21 cellular contexts compared by ENCODE assay signal in the genomic region with DNA sequence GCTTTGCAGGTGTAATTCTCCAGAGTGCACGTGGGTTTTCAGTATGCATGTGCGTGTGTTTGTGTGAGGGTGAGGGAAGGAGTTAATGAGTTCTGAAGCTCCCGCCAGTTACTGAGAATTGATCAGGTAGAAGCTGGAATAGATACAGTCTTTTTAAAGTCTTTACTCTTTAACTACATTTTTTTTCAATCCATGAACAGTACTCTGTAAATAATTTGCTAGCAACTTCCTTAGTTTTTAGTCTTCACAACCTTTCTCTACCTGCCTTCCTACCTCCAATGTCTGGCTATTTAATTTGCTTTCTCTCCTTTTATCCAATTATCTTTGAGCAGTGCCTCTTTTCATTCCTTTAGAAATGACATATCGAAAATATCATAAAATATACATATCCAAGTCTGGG. TPM values are rescaled to one million over a fixed set of nuclear protein-coding genes. Genes with fewer than 3 reads are reported as not detected.
"Had no signal": no experiment of that assay in that cellular context is flagged by ENCODE, and none has a peak within 500 bp of the region (broad histone marks: within the 10 kb centered on the region; RNA-seq: fewer than 3 reads in every experiment).

No MANE protein-coding gene starts in this region.

- DNase-seq: activated CD4-positive, alpha-beta memory T cell treated with anti-CD3 and anti-CD28 coated beads, Interleukin-2, amount 10 ng/mL, durations not matched to agents 7 days and 5 days; activated CD4-positive, alpha-beta T cell treated with anti-CD3 and anti-CD28 coated beads for 48 hours; activated CD4-positive, CD25-positive, alpha-beta regulatory T cell; activated CD8-positive, alpha-beta memory T cell treated with anti-CD3 and anti-CD28 coated beads, Interleukin-2, amount 10 ng/mL, durations not matched to agents 7 days and 5 days; activated naive CD4-positive, alpha-beta T cell; activated naive CD8-positive, alpha-beta T cell treated with anti-CD3 and anti-CD28 coated beads for 36 hours; amygdala; effector memory CD8-positive, alpha-beta T cell; foreskin fibroblast; glutamatergic neuron; kidney glomerular epithelial cell; lower lobe of right lung; nephron progenitor cell; nucleus accumbens; posterior cingulate gyrus; retina; stimulated activated CD8-positive, alpha-beta memory T cell treated with anti-CD3 and anti-CD28 coated beads, Interleukin-4, amount 100 ng/mL, for 48 hours; stimulated activated naive CD4-positive, alpha-beta T cell; tibial artery had no signal

- H3K27ac ChIP-seq: epithelial cell of prostate, lower lobe of right lung, tibial artery had no signal

- H3K4me1 ChIP-seq: lower lobe of right lung had no signal

- H3K36me3 Mint-ChIP-seq: activated CD8-positive, alpha-beta memory T cell treated with anti-CD3 and anti-CD28 coated beads, Interleukin-2, amount 10 ng/mL, durations not matched to agents 7 days and 5 days; activated naive CD8-positive, alpha-beta T cell treated with anti-CD3 and anti-CD28 coated beads for 36 hours had no signal

- H3K4me3 ChIP-seq: lower lobe of right lung, tibial artery had no signal

- H3K27ac Mint-ChIP-seq: activated CD4-positive, alpha-beta memory T cell treated with anti-CD3 and anti-CD28 coated beads, Interleukin-2, amount 10 ng/mL, durations not matched to agents 7 days and 5 days; activated CD8-positive, alpha-beta memory T cell treated with anti-CD3 and anti-CD28 coated beads, Interleukin-2, amount 10 ng/mL, durations not matched to agents 7 days and 5 days; activated naive CD8-positive, alpha-beta T cell treated with anti-CD3 and anti-CD28 coated beads for 36 hours; effector memory CD8-positive, alpha-beta T cell; nephron progenitor cell; T-helper 2 cell treated with Interferon-gamma antibody and Interleukin-4, amounts not matched to agents 5 μg/mL and 100 μg/mL, for 36 hours had no signal

- H3K27me3 Mint-ChIP-seq: activated CD4-positive, alpha-beta memory T cell treated with anti-CD3 and anti-CD28 coated beads, Interleukin-2, amount 10 ng/mL, durations not matched to agents 7 days and 5 days; activated CD8-positive, alpha-beta memory T cell treated with anti-CD3 and anti-CD28 coated beads, Interleukin-2, amount 10 ng/mL, durations not matched to agents 7 days and 5 days; activated naive CD8-positive, alpha-beta T cell treated with anti-CD3 and anti-CD28 coated beads for 36 hours; effector memory CD8-positive, alpha-beta T cell had no signal

- ATAC-seq: activated CD8-positive, alpha-beta memory T cell treated with anti-CD3 and anti-CD28 coated beads, Interleukin-2, amount 10 ng/mL, durations not matched to agents 7 days and 5 days; effector memory CD8-positive, alpha-beta T cell; lower lobe of right lung had no signal

- H3K9me3 ChIP-seq: lower lobe of right lung, tibial artery had no signal

- H3K27me3 ChIP-seq: tibial artery had no signal

- H3K36me3 ChIP-seq: lower lobe of right lung, tibial artery had no signal

- H3K4me3 Mint-ChIP-seq: activated CD4-positive, alpha-beta memory T cell treated with anti-CD3 and anti-CD28 coated beads, Interleukin-2, amount 10 ng/mL, durations not matched to agents 7 days and 5 days; activated CD8-positive, alpha-beta memory T cell treated with anti-CD3 and anti-CD28 coated beads, Interleukin-2, amount 10 ng/mL, durations not matched to agents 7 days and 5 days; activated naive CD8-positive, alpha-beta T cell treated with anti-CD3 and anti-CD28 coated beads for 36 hours; effector memory CD8-positive, alpha-beta T cell; nephron progenitor cell; T-helper 2 cell treated with Interferon-gamma antibody and Interleukin-4, amounts not matched to agents 5 μg/mL and 100 μg/mL, for 36 hours had no signal

- H3K4me1 Mint-ChIP-seq: activated CD4-positive, alpha-beta memory T cell treated with anti-CD3 and anti-CD28 coated beads, Interleukin-2, amount 10 ng/mL, durations not matched to agents 7 days and 5 days; activated CD8-positive, alpha-beta memory T cell treated with anti-CD3 and anti-CD28 coated beads, Interleukin-2, amount 10 ng/mL, durations not matched to agents 7 days and 5 days; activated naive CD8-positive, alpha-beta T cell treated with anti-CD3 and anti-CD28 coated beads for 36 hours had no signal

- H3K9me3 Mint-ChIP-seq: activated naive CD8-positive, alpha-beta T cell treated with anti-CD3 and anti-CD28 coated beads for 36 hours; nephron progenitor cell; T-helper 2 cell treated with Interferon-gamma antibody and Interleukin-4, amounts not matched to agents 5 μg/mL and 100 μg/mL, for 36 hours had no signal

RNA-seq across cellular contexts. Expression of a gene that starts 25.5 kb away (rescaled TPM):
- total RNA-seq: activated CD4-positive, alpha-beta memory T cell treated with anti-CD3 and anti-CD28 coated beads, Interleukin-2, amount 10 ng/mL, durations not matched to agents 7 days and 5 days had no signal
